ENCODE assay signal across 8 cellular contexts in the genomic region with DNA sequence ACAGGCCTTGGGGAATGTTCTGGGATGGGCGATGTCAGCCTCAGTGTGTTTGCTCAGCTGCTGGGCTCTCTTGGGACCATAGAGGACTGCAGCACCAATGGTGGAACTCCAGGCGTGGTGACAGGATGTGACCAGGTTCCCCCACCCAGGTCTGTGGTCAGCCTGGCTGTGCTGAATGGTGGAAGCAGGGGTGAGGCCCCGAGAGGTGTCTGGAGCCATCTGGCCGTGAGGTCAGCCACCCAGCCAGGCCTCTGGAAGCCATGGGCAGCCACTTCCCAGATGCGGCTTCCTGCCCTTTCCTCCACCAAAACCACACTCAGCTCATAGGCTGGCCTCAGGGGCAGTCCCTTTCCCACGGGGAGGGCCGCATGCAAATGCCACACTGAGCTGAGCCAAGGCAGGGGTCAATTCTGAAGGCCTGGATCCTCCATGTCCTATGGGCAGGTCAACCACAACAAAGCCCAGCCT. TPM values are rescaled to one million over a fixed set of nuclear protein-coding genes. Genes with fewer than 3 reads are reported as not detected.
DNase-seq lines count a peak whose midpoint lies in the region; ATAC-seq and FAIRE-seq lines count a peak whose summit lies in the region.

No MANE protein-coding gene starts in this region.

- no peak for FAIRE-seq in RCC 7860 (lab: Jason Lieb, UNC)

- peaks cover 18 to 52% (median 32%) of the 10 kb centered on the region in 11 experiments; a peak in 18 of 22 replicates for H4K20me1 ChIP-seq in BLaER1 treated with 17β-estradiol and CSF1 and Interleukin-3, amounts not matched to agents 10 nM and 100 nM

- H3K9ac ChIP-seq in BLaER1 treated with 17β-estradiol and CSF1 and Interleukin-3, amounts not matched to agents 10 nM and 100 nM, result peak overlapping the region in 9 of 11 experiments; percentile 3 to 54 (median 46); a peak in 14 of 22 replicates

- peaks cover 0 to 58% (median 1%) of the 10 kb centered on the region in 11 experiments; a peak in 8 of 22 replicates for H3K27me3 ChIP-seq in BLaER1 treated with 17β-estradiol and CSF1 and Interleukin-3, amounts not matched to agents 10 nM and 100 nM

- DNase-seq in RCC 7860 (ENCODE audit: low spot score) (peak; percentile 4), left cardiac atrium (peak; percentile 66), SIG-M5 (lab: John Stamatoyannopoulos, UW) (no peak), NCI-H2029 treated with DMSO at 0.1 percent for 48 hours (lab: John Stamatoyannopoulos, UW) (no peak), NCI-H526 (lab: John Stamatoyannopoulos, UW) (no peak), HPDE6-E6E7 (ENCODE audit: extremely low spot score) (no peak)

- H3K27ac ChIP-seq in BLaER1 treated with 17β-estradiol and CSF1 and Interleukin-3, amounts not matched to agents 10 nM and 100 nM, result peak overlapping the region in 10 of 11 experiments; percentile 40 to 74 (median 56); a peak in 17 of 22 replicates

- H3K36me3 ChIP-seq in BLaER1 treated with 17β-estradiol and CSF1 and Interleukin-3, amounts not matched to agents 10 nM and 100 nM, result no peaks in the 10 kb centered on the region

- peaks cover 38 to 64% (median 49%) of the 10 kb centered on the region in 10 experiments for H3K4me1 ChIP-seq in BLaER1 treated with 17β-estradiol and CSF1 and Interleukin-3, amounts not matched to agents 10 nM and 100 nM

- peak overlapping the region; percentile 77 to 97 (median 87) for H3K4me2 ChIP-seq in BLaER1 treated with 17β-estradiol and CSF1 and Interleukin-3, amounts not matched to agents 10 nM and 100 nM

- intact Hi-C loops in left cardiac atrium (cut with DNase I), result no loop called here

- no peaks in the 10 kb centered on the region for H3K9me3 ChIP-seq in BLaER1 treated with 17β-estradiol and CSF1 and Interleukin-3, amounts not matched to agents 10 nM and 100 nM (replicated peaks in 1 of 11)

- ATAC-seq in GM19463 (IDR thresholded peaks at IDR 0.05; ENCODE audit: unreplicated experiment), result peak; percentile 67
- ATAC-seq in left cardiac atrium, result peak; percentile 74 to 86

- peak overlapping the region in 6 of 10 experiments; percentile 12 to 44 (median 18); a peak in 8 of 20 replicates for H3K4me3 ChIP-seq in BLaER1 treated with 17β-estradiol and CSF1 and Interleukin-3, amounts not matched to agents 10 nM and 100 nM

RNA-seq across cellular contexts. Expression of a gene that starts 7.8 kb away (rescaled TPM):
- total RNA-seq in left cardiac atrium, result 10 to 100 TPM; 13.8 to 15.1 TPM

RNA-seq across cellular contexts. Expression of a gene that starts 8.0 kb away (rescaled TPM):
- 1 to 10 TPM; 7.3 to 8.4 TPM for total RNA-seq in left cardiac atrium

RNA-seq across cellular contexts. Expression of a gene that starts 16.5 kb away (rescaled TPM):
- 100 to 1,000 TPM in 1 of 2 donors, 10 to 100 TPM in 1; 44.8 to 104 TPM for total RNA-seq in left cardiac atrium

RNA-seq across cellular contexts. Expression of a gene that starts 40.5 kb away (rescaled TPM):
- total RNA-seq in left cardiac atrium, result 1 to 10 TPM; 2.5 to 6.8 TPM

Comparison
In these comparisons a context has a peak if more than half of its experiments do, and no peak if none do; other contexts are left out.
1. DNase-seq: peak in RCC 7860 (single experiment) and left cardiac atrium (single experiment); none in SIG-M5 (single experiment), NCI-H2029 treated with DMSO at 0.1 percent for 48 hours (single experiment), NCI-H526 (0 of 2) and HPDE6-E6E7 (single experiment).